In the genomic region with DNA sequence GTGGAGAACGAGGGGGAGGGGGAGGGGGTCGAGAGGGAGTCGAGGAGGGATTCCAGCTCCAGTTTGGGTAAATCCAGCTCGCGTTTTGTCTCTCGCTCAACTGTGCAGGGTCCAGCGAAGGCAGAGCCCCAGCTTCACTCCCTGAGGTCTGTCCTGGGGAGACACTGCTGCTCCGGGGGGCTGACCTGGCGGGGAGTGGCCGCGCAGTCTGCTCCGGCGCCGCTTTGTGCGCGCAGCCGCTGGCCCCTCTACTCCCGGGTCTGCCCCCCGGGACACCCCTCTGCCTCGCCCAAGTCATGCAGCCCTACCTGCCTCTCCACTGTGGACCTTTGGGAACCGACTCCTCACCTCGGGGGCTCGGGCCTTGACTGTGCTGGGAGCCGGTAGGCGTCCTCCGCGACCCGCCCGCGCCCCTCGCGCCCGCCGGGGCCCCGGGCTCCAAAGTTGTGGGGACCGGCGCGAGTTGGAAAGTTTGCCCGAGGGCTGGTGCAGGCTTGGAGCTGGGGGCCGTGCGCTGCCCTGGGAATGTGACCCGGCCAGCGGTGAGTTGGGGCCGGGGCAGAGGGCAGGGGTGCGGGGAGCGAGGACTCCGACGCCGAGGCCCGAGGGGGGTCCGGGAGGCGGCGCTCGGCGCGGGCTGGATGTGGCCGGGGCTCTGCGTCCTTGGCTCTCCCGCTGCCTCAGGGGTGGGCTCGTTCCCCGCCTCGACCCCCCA, we compare ENCODE assay signal across 8 cellular contexts. TPM values are rescaled to one million over a fixed set of nuclear protein-coding genes. Genes with fewer than 3 reads are reported as not detected.
A peak's percentile ranks its signal among the peaks of the same experiment; 100 is the strongest.
DNase-seq lines count a peak whose midpoint lies in the region; ATAC-seq and TF ChIP-seq lines count a peak whose summit lies in the region.

TSS of gene TET1 (plus strand) at position 137 of the 715 bp plus-strand sequence. CDS start 12,002 bp downstream, outside the sequence.

- H3K27me3 Mint-ChIP-seq in activated CD4-positive, alpha-beta T cell treated with anti-CD3 and anti-CD28 coated beads, Interleukin-2, amount 10 ng/mL, durations not matched to agents 24 days and 14 days, result peaks cover 68% of the 10 kb centered on the region
- H3K27me3 Mint-ChIP-seq in nephron (ENCODE audit: low read depth), result no peaks in the 10 kb centered on the region

- peak within 1 kb of the TSS; percentile 71 for H3K4me3 Mint-ChIP-seq in activated CD4-positive, alpha-beta T cell treated with anti-CD3 and anti-CD28 coated beads, Interleukin-2, amount 10 ng/mL, durations not matched to agents 24 days and 14 days
- peak within 1 kb of the TSS; percentile 89 to 94 (median 93) for H3K4me3 Mint-ChIP-seq in nephron

- peaks cover 3% of the 10 kb centered on the region for H3K36me3 Mint-ChIP-seq in activated CD4-positive, alpha-beta T cell treated with anti-CD3 and anti-CD28 coated beads, Interleukin-2, amount 10 ng/mL, durations not matched to agents 24 days and 14 days (ENCODE audit: low read depth)
- no peaks in the 10 kb centered on the region for H3K36me3 Mint-ChIP-seq in nephron (ENCODE audit: low read depth)

- H3K9me3 Mint-ChIP-seq in activated CD4-positive, alpha-beta T cell treated with anti-CD3 and anti-CD28 coated beads, Interleukin-2, amount 10 ng/mL, durations not matched to agents 24 days and 14 days, result no peaks in the 10 kb centered on the region
- no peaks in the 10 kb centered on the region for H3K9me3 Mint-ChIP-seq in nephron

- TF ChIP-seq CTCF in foreskin fibroblast (IDR thresholded peaks at IDR 0.05; ENCODE audit: low read depth, low read length) (no peak), nephron (IDR thresholded peaks at IDR 0.05; ENCODE audit: unreplicated experiment in 3 of 3) (no peak)

- intact Hi-C loops in activated CD4-positive, alpha-beta T cell treated with anti-CD3 and anti-CD28 coated beads, Interleukin-2, amount 10 ng/mL, durations not matched to agents 24 days and 14 days (cut with micrococcal nuclease), result loop anchor here (1.0 kb wide), 1 partner anchor 40 kb away; no protein-coding TSS in a partner anchor

- H3K4me3 ChIP-seq in foreskin fibroblast (ENCODE audit: low read depth in 1 of 2, low read length in 2 of 2), result peak within 1 kb of the TSS; percentile 88 to 93

- H3K27ac Mint-ChIP-seq in activated CD4-positive, alpha-beta T cell treated with anti-CD3 and anti-CD28 coated beads, Interleukin-2, amount 10 ng/mL, durations not matched to agents 24 days and 14 days, result no peak within 1 kb of the TSS
- peak within 1 kb of the TSS; percentile 46 to 91 (median 83) for H3K27ac Mint-ChIP-seq in nephron

- no peak for ATAC-seq in GM19455 (IDR thresholded peaks at IDR 0.05; ENCODE audit: unreplicated experiment)

- peaks cover 18% of the 10 kb centered on the region for H3K4me1 Mint-ChIP-seq in activated CD4-positive, alpha-beta T cell treated with anti-CD3 and anti-CD28 coated beads, Interleukin-2, amount 10 ng/mL, durations not matched to agents 24 days and 14 days
- H3K4me1 Mint-ChIP-seq in nephron, result peaks cover 30% of the 10 kb centered on the region

- peak; percentile 76 for DNase-seq in activated CD4-positive, alpha-beta T cell treated with anti-CD3 and anti-CD28 coated beads, Interleukin-2, amount 10 ng/mL, durations not matched to agents 24 days and 14 days
- DNase-seq in activated CD4-positive, alpha-beta T cell treated with anti-CD3 and anti-CD28 coated beads, Interleukin-2, amount 50 U/mL, for 4 hours, result no peak
- DNase-seq in NCI-H128 (lab: John Stamatoyannopoulos, UW; ENCODE audit: unreplicated experiment) (peak; percentile 1), foreskin fibroblast (peak in 1 of 2 donors; percentile 81), KG1 (lab: John Stamatoyannopoulos, UW) (no peak)
- peak; percentile 59 for DNase-seq in activated CD8-positive, alpha-beta memory T cell treated with anti-CD3 and anti-CD28 coated beads, Interleukin-2, amount 50 U/mL, for 48 hours

RNA-seq across cellular contexts. Expression of gene TET1, which starts in this region (rescaled TPM):
- total RNA-seq in activated CD4-positive, alpha-beta T cell treated with anti-CD3 and anti-CD28 coated beads, Interleukin-2, amount 10 ng/mL, durations not matched to agents 24 days and 14 days, result 0.96 and 1.2 TPM in 2 replicates

Comparison
In these comparisons a context has a peak if more than half of its experiments do, and no peak if none do; other contexts are left out.
1. DNase-seq: peak in activated CD4-positive, alpha-beta T cell treated with anti-CD3 and anti-CD28 coated beads, Interleukin-2, amount 10 ng/mL, durations not matched to agents 24 days and 14 days (single experiment), NCI-H128 (single experiment) and activated CD8-positive, alpha-beta memory T cell treated with anti-CD3 and anti-CD28 coated beads, Interleukin-2, amount 50 U/mL, for 48 hours (single experiment); none in activated CD4-positive, alpha-beta T cell treated with anti-CD3 and anti-CD28 coated beads, Interleukin-2, amount 50 U/mL, for 4 hours (0 of 2) and KG1 (single experiment).